ENCODE assay signal across 14 cellular contexts in the genomic region with DNA sequence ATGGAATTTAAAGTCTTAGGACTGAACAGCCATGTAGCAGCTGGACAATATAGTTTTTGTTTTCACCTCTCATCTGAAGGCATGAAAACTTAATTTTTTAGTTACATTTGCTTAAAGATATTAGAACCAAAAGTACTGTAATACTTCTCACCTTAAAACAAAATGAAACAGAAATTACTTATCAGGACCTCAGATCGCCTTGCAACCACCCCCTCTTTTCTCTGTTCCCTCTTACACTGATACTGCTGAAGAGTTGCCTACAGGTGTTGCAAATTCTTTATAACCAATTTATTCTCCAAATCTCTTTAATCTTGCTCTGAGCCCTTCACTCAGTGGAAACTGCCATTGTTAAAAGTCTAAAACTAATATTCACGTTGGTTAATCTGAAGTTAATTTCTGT.
DNase-seq lines count a peak whose midpoint lies in the region; ATAC-seq and TF ChIP-seq lines count a peak whose summit lies in the region.
"Had no signal": no experiment of that assay in that cellular context is flagged by ENCODE, and none has a peak within 500 bp of the region (broad histone marks: within the 10 kb centered on the region; RNA-seq: fewer than 3 reads in every experiment).

No MANE protein-coding gene starts in this region.

- H3K36me3 Mint-ChIP-seq in CD4-positive, alpha-beta memory T cell, result no peaks in the 10 kb centered on the region
- H3K36me3 Mint-ChIP-seq: naive B cell had no signal

- H3K4me3 Mint-ChIP-seq in CD4-positive, alpha-beta memory T cell, result no peak overlapping the region

- no peaks in the 10 kb centered on the region for H3K36me3 ChIP-seq in CD4-positive, alpha-beta memory T cell (ENCODE audit: insufficient read depth, low read length)
- H3K36me3 ChIP-seq in psoas muscle (ENCODE audit: insufficient read depth in 1 of 2, low read depth in 1 of 2) (no peaks in the 10 kb centered on the region), brain microvascular endothelial cell (replicated peaks) (no peaks in the 10 kb centered on the region)
- H3K36me3 ChIP-seq: right atrium auricular region had no signal

- POLR2A ChIA-PET in CD4-positive, alpha-beta memory T cell (lab: Charles Lee; ENCODE audit: partially characterized antibody), result no interaction called here

- no peak for DNase-seq in CD4-positive, alpha-beta memory T cell
- DNase-seq in posterior vena cava (ENCODE audit: low spot score) (no peak), psoas muscle (no peak), brain microvascular endothelial cell (no peak)
- DNase-seq: left cardiac atrium, naive B cell, NCI-H524 treated with DMSO at 0.1 percent for 48 hours had no signal

- 79 to 84% (median 81%) methylated on average over 2 of the region's 2 CpGs for WGBS in psoas muscle, 3 donors

- no peaks in the 10 kb centered on the region for H3K27me3 ChIP-seq in CD4-positive, alpha-beta memory T cell (ENCODE audit: insufficient read depth, low read length)
- H3K27me3 ChIP-seq in psoas muscle (ENCODE audit: insufficient read depth in 3 of 3, low read length in 2 of 3) (no peaks in the 10 kb centered on the region), brain microvascular endothelial cell (replicated peaks) (no peaks in the 10 kb centered on the region)
- H3K27me3 ChIP-seq: right atrium auricular region had no signal

- H3K4me1 ChIP-seq in CD4-positive, alpha-beta memory T cell (ENCODE audit: insufficient read depth, low read length), result no peaks in the 10 kb centered on the region
- H3K4me1 ChIP-seq in psoas muscle, result no peaks in the 10 kb centered on the region
- H3K4me1 ChIP-seq: right atrium auricular region had no signal

- CTCF ChIA-PET in CD4-positive, alpha-beta memory T cell (lab: Charles Lee; ENCODE audit: partially characterized antibody), result no interaction called here

- H3K27me3 Mint-ChIP-seq in CD4-positive, alpha-beta memory T cell, result no peaks in the 10 kb centered on the region
- H3K27me3 Mint-ChIP-seq: naive B cell had no signal

- no peaks in the 10 kb centered on the region for H3K9me3 ChIP-seq in CD4-positive, alpha-beta memory T cell (ENCODE audit: control insufficient read depth in 1 of 2, low read length in 2 of 2)
- H3K9me3 ChIP-seq in psoas muscle, result no peaks in the 10 kb centered on the region
- H3K9me3 ChIP-seq: right atrium auricular region had no signal

- no peak overlapping the region for H3K27ac ChIP-seq in CD4-positive, alpha-beta memory T cell (ENCODE audit: low read depth, low read length)
- H3K27ac ChIP-seq in psoas muscle (no peak overlapping the region), brain microvascular endothelial cell (no peak overlapping the region)
- H3K27ac ChIP-seq: C4-2B, right atrium auricular region had no signal

- in situ Hi-C loops in brain microvascular endothelial cell (cut with HindIII; ENCODE audit: low pct_ligation_motif_present, low sequenced_read_pairs), result no loop called here

- no peaks in the 10 kb centered on the region for H3K4me1 Mint-ChIP-seq in CD4-positive, alpha-beta memory T cell
- H3K4me1 Mint-ChIP-seq: naive B cell had no signal

- intact Hi-C loops in CD4-positive, alpha-beta memory T cell (cut with micrococcal nuclease), result no loop called here
- intact Hi-C loops in posterior vena cava (cut with DNase I), result no loop called here
- intact Hi-C loops in psoas muscle (cut with DNase I), result no loop called here

- peaks cover 0 to 25% (median 7%) of the 10 kb centered on the region in 8 donors for H3K9me3 Mint-ChIP-seq in CD4-positive, alpha-beta memory T cell

- H3K27ac Mint-ChIP-seq in CD4-positive, alpha-beta memory T cell, result no peak overlapping the region
- H3K27ac Mint-ChIP-seq: naive B cell had no signal

- no peak for TF ChIP-seq CTCF in psoas muscle (IDR thresholded peaks at IDR 0.05)
- TF ChIP-seq CTCF in brain microvascular endothelial cell (IDR thresholded peaks at IDR 0.05; ENCODE audit: low read depth, low read length, missing control alignments), result no peak

- ATAC-seq in GM18867 (IDR thresholded peaks at IDR 0.05; ENCODE audit: unreplicated experiment) (peak; percentile 100), GM21423 (IDR thresholded peaks at IDR 0.05; ENCODE audit: unreplicated experiment) (peak; percentile 98), HG02970 (IDR thresholded peaks at IDR 0.05; ENCODE audit: low FRiP score, unreplicated experiment) (peak; percentile 94), HG03521 (IDR thresholded peaks at IDR 0.05; ENCODE audit: unreplicated experiment) (peak; percentile 100), psoas muscle (no peak)
- ATAC-seq: left cardiac atrium, Right ventricle myocardium inferior had no signal

- no peak overlapping the region for H3K4me3 ChIP-seq in CD4-positive, alpha-beta memory T cell (ENCODE audit: low read length in 2 of 2)
- H3K4me3 ChIP-seq in psoas muscle (no peak overlapping the region), brain microvascular endothelial cell (ENCODE audit: low read depth, low read length) (no peak overlapping the region)
- H3K4me3 ChIP-seq: right atrium auricular region had no signal

Comparison
In these comparisons a context has a peak if more than half of its experiments do, and no peak if none do; other contexts are left out.
1. ATAC-seq: peak in GM18867 (single experiment), GM21423 (single experiment), HG02970 (single experiment) and HG03521 (single experiment); none in psoas muscle (0 of 4).